ENCODE assay signal across 11 cellular contexts in the genomic region with DNA sequence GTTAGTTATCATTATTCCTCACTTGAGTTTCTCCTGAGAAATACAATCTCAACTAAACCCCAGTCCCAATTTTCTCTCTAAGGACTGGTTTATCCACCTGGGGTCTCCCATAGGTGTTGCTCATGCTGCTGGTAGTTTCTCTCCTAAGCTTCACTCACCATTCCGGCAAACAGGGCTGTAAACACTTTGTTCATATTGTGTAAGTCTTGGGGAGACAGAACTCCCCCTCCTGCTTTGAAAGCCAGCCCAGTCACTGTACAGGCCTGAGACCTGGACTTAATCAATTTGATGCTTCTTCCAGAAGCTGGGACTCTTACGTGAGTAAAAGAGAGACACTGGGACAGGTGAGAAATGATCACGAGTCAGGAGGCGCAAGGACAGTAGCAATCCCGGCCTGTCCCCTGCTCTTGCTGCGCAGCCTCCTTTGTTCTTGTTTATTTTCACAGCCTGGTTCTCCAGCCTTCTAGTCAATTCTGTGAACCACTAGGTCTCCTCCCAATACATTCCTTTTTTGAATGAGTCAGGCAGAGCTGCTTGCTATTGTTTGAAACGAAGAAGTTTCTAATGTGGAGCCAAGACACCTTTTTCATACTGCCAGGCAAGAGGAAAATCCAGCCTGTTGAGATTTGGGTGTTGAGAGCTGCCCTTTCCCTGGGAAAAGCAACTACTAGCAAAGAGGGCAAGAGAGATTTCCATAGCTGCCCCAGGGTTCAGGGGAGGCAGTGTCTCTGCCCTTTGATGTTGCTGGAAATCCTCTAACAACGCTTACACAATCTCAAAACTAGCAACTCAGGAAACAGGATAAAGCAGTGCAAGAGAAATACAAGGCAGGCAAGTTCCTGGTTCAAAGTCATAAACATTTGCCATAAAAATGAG. TPM values are rescaled to one million over a fixed set of nuclear protein-coding genes. Genes with fewer than 3 reads are reported as not detected.
DNase-seq lines count a peak whose midpoint lies in the region; ATAC-seq and TF ChIP-seq lines count a peak whose summit lies in the region.
"Had no signal": no experiment of that assay in that cellular context is flagged by ENCODE, and none has a peak within 500 bp of the region (broad histone marks: within the 10 kb centered on the region; RNA-seq: fewer than 3 reads in every experiment).

No MANE protein-coding gene starts in this region.

- H3K4me1 Mint-ChIP-seq in naive thymus-derived CD4-positive, alpha-beta T cell: peaks cover 0 to 3% (median 0%) of the 10 kb centered on the region in 7 donors

- peak overlapping the region; percentile 65 to 80 (median 70) for H3K27ac ChIP-seq in esophagus muscularis mucosa (replicated peaks in 1 of 4)
- H3K27ac ChIP-seq in muscle layer of duodenum (ENCODE audit: low read length): peak overlapping the region; percentile 66
- H3K27ac ChIP-seq in naive thymus-derived CD4-positive, alpha-beta T cell (ENCODE audit: low read depth, low read length): no peak overlapping the region

- intact Hi-C loops in esophagus muscularis mucosa (cut with DNase I): no loop called here
- intact Hi-C loops in naive thymus-derived CD4-positive, alpha-beta T cell (cut with micrococcal nuclease): no loop called here

- H3K4me3 ChIP-seq in AG04449 (ENCODE audit: low read depth, low read length) (no peak overlapping the region), esophagus muscularis mucosa (no peak overlapping the region), muscle layer of duodenum (ENCODE audit: low read depth in 1 of 2, low read length in 2 of 2) (no peak overlapping the region)
- H3K4me3 ChIP-seq in naive thymus-derived CD4-positive, alpha-beta T cell (ENCODE audit: low read length): no peak overlapping the region

- no peaks in the 10 kb centered on the region for H3K27me3 Mint-ChIP-seq in naive thymus-derived CD4-positive, alpha-beta T cell

- no peak for TF ChIP-seq EP300 in esophagus muscularis mucosa (IDR thresholded peaks at IDR 0.05)

- TF ChIP-seq POLR2A in esophagus muscularis mucosa (IDR thresholded peaks at IDR 0.05; ENCODE audit: low read depth): no peak

- POLR2A ChIA-PET in AG04449 (lab: Yijun Ruan, JAX): no interaction called here
- POLR2A ChIA-PET in naive thymus-derived CD4-positive, alpha-beta T cell (lab: Charles Lee): no interaction called here

- no peak overlapping the region for H3K4me3 Mint-ChIP-seq in naive thymus-derived CD4-positive, alpha-beta T cell

- H3K4me1 ChIP-seq in esophagus muscularis mucosa (peaks cover 0 to 17% (median 16%) of the 10 kb centered on the region in 4 donors), muscle layer of duodenum (ENCODE audit: control insufficient read depth in 1 of 2, insufficient read depth in 2 of 2, low read length in 2 of 2) (peaks cover 3 to 7% of the 10 kb centered on the region in 2 donors)
- no peaks in the 10 kb centered on the region for H3K4me1 ChIP-seq in naive thymus-derived CD4-positive, alpha-beta T cell (ENCODE audit: control insufficient read depth in 2 of 2, insufficient read depth in 2 of 2, low read length in 2 of 2)
- H3K4me1 ChIP-seq: BE2C had no signal

- ATAC-seq in naive thymus-derived CD4-positive, alpha-beta T cell: no peak
- no peak for ATAC-seq in HG03439 (IDR thresholded peaks at IDR 0.05; ENCODE audit: unreplicated experiment)

- CTCF ChIA-PET in AG04449 (lab: Yijun Ruan, JAX): interaction anchor here (1.1 to 3.9 kb wide), 8 partner anchors 9 to 454 kb away, joined by 3 to 32 read pairs (median 4); a partner anchor contains a TSS
- CTCF ChIA-PET in naive thymus-derived CD4-positive, alpha-beta T cell (lab: Charles Lee): no interaction called here

- no peaks in the 10 kb centered on the region for H3K27me3 ChIP-seq in esophagus muscularis mucosa
- no peaks in the 10 kb centered on the region for H3K27me3 ChIP-seq in muscle layer of duodenum (ENCODE audit: low read depth, low read length)
- H3K27me3 ChIP-seq in naive thymus-derived CD4-positive, alpha-beta T cell (ENCODE audit: control insufficient read depth in 2 of 2, insufficient read depth in 2 of 2, low read length in 2 of 2): no peaks in the 10 kb centered on the region
- H3K27me3 ChIP-seq: BE2C had no signal

- H3K9me3 Mint-ChIP-seq in naive thymus-derived CD4-positive, alpha-beta T cell: peaks cover 0 to 2% (median 0%) of the 10 kb centered on the region in 11 donors

- no peaks in the 10 kb centered on the region for H3K9me3 ChIP-seq in esophagus muscularis mucosa
- no peaks in the 10 kb centered on the region for H3K9me3 ChIP-seq in muscle layer of duodenum (ENCODE audit: control insufficient read depth in 1 of 2, low read length in 2 of 2)
- no peaks in the 10 kb centered on the region for H3K9me3 ChIP-seq in naive thymus-derived CD4-positive, alpha-beta T cell (ENCODE audit: control insufficient read depth in 2 of 3, low read length in 3 of 3)
- H3K9me3 ChIP-seq: BE2C had no signal

- H3K36me3 Mint-ChIP-seq in naive thymus-derived CD4-positive, alpha-beta T cell: no peaks in the 10 kb centered on the region

- DNase-seq in AG04449 (ENCODE audit: low read depth, low spot score): peak; percentile 21
- peak; percentile 53 for DNase-seq in RPMI7951 (ENCODE audit: low read depth)
- no peak for DNase-seq in esophagus muscularis mucosa (ENCODE audit: extremely low spot score)
- no peak for DNase-seq in naive thymus-derived CD4-positive, alpha-beta T cell
- DNase-seq in NCI-H2029 treated with DMSO at 0.1 percent for 48 hours (lab: John Stamatoyannopoulos, UW): no peak
- no peak for DNase-seq in cerebellar nuclear complex (lab: John Stamatoyannopoulos, UW)
- DNase-seq: activated CD8-positive, alpha-beta memory T cell treated with anti-CD3 and anti-CD28 coated beads for 24 hours; BE2C had no signal

- H3K27ac Mint-ChIP-seq in naive thymus-derived CD4-positive, alpha-beta T cell: peak overlapping the region in 1 of 9 donors; percentile 53

- TF ChIP-seq CTCF in AG04449 (IDR thresholded peaks at IDR 0.05; ENCODE audit: insufficient read depth, low read length, missing control alignments) (no peak), esophagus muscularis mucosa (IDR thresholded peaks at IDR 0.05) (no peak)

- H3K36me3 ChIP-seq in esophagus muscularis mucosa (no peaks in the 10 kb centered on the region), muscle layer of duodenum (ENCODE audit: control insufficient read depth in 1 of 2, insufficient read depth in 2 of 2, low read length in 2 of 2) (no peaks in the 10 kb centered on the region)
- no peaks in the 10 kb centered on the region for H3K36me3 ChIP-seq in naive thymus-derived CD4-positive, alpha-beta T cell (ENCODE audit: control insufficient read depth in 2 of 3, insufficient read depth in 3 of 3, low read length in 3 of 3)
- H3K36me3 ChIP-seq: BE2C had no signal

- 44% methylated on average over 8 of the region's 8 CpGs for WGBS in esophagus muscularis mucosa

RNA-seq across cellular contexts. Expression of a gene that starts 9.2 kb away (rescaled TPM):
- 4.8 and 6.1 TPM in 2 replicates for total RNA-seq in RPMI7951 (2014; rRNA removed; shearing (Covaris generic))
- 10 to 100 TPM in 3 of 4 donors, 1 to 10 TPM in 1; 4.5 to 21.2 (median 13.1) TPM for total RNA-seq in esophagus muscularis mucosa
- 1 to 10 TPM in 3 of 5 experiments, under 1 TPM in 1, not detected in 1; 0.11 to 8.9 (median 3.7) TPM for total RNA-seq in naive thymus-derived CD4-positive, alpha-beta T cell
- not detected for polyA plus RNA-seq in naive thymus-derived CD4-positive, alpha-beta T cell

RNA-seq across cellular contexts. Expression of a gene that starts 26.6 kb away (rescaled TPM):
- total RNA-seq in RPMI7951 (2014; rRNA removed; shearing (Covaris generic)): not detected in 2 replicates
- total RNA-seq in esophagus muscularis mucosa: under 1 TPM; 0.06 to 0.83 (median 0.15) TPM
- total RNA-seq in naive thymus-derived CD4-positive, alpha-beta T cell: under 1 TPM in 1 of 5 experiments, not detected in 4; 0.15 TPM
- polyA plus RNA-seq in naive thymus-derived CD4-positive, alpha-beta T cell: not detected
- total RNA-seq: osteocyte had no signal

RNA-seq across cellular contexts. Expression of a gene that starts 26.6 kb away (rescaled TPM):
- 0.12 and 0.39 TPM in 2 replicates for total RNA-seq in RPMI7951 (2014; rRNA removed; shearing (Covaris generic))
- 1 to 10 TPM in 1 of 4 donors, under 1 TPM in 2, not detected in 1; under 0.01 to 1.4 (median 0.23) TPM for total RNA-seq in esophagus muscularis mucosa
- 1 to 10 TPM in 4 of 5 experiments, under 1 TPM in 1; 0.48 to 2.0 (median 1.6) TPM for total RNA-seq in naive thymus-derived CD4-positive, alpha-beta T cell
- under 1 TPM; 0.43 to 0.53 TPM for polyA plus RNA-seq in naive thymus-derived CD4-positive, alpha-beta T cell

RNA-seq across cellular contexts. Expression of a gene that starts 26.8 kb away (rescaled TPM):
- 330 and 401 TPM in 2 replicates for total RNA-seq in RPMI7951 (2014; rRNA removed; shearing (Covaris generic))
- 100 to 1,000 TPM; 113 to 184 (median 126) TPM for total RNA-seq in esophagus muscularis mucosa
- total RNA-seq in naive thymus-derived CD4-positive, alpha-beta T cell: 100 to 1,000 TPM; 101 to 338 (median 110) TPM
- polyA plus RNA-seq in naive thymus-derived CD4-positive, alpha-beta T cell: 100 to 1,000 TPM; 556 to 584 TPM

RNA-seq across cellular contexts. Expression of a gene that starts 33.8 kb away (rescaled TPM):
- total RNA-seq in RPMI7951 (2014; rRNA removed; shearing (Covaris generic)): 0.29 and 0.84 TPM in 2 replicates
- total RNA-seq in esophagus muscularis mucosa: 1 to 10 TPM in 1 of 4 donors, under 1 TPM in 2, not detected in 1; 0.23 to 1.2 (median 0.26) TPM
- total RNA-seq in naive thymus-derived CD4-positive, alpha-beta T cell: 1 to 10 TPM in 4 of 5 experiments, under 1 TPM in 1; 0.91 to 9.9 (median 4.5) TPM
- 1 to 10 TPM in 1 of 2 donors, under 1 TPM in 1; 0.70 to 2.0 TPM for polyA plus RNA-seq in naive thymus-derived CD4-positive, alpha-beta T cell

Comparison
In these comparisons a context has a peak if more than half of its experiments do, and no peak if none do; other contexts are left out.
1. DNase-seq: peak in AG04449 (single experiment) and RPMI7951 (single experiment); none in esophagus muscularis mucosa (single experiment), naive thymus-derived CD4-positive, alpha-beta T cell (0 of 9), NCI-H2029 treated with DMSO at 0.1 percent for 48 hours (single experiment) and cerebellar nuclear complex (0 of 2).